17 cellular contexts compared by ENCODE assay signal in the genomic region with DNA sequence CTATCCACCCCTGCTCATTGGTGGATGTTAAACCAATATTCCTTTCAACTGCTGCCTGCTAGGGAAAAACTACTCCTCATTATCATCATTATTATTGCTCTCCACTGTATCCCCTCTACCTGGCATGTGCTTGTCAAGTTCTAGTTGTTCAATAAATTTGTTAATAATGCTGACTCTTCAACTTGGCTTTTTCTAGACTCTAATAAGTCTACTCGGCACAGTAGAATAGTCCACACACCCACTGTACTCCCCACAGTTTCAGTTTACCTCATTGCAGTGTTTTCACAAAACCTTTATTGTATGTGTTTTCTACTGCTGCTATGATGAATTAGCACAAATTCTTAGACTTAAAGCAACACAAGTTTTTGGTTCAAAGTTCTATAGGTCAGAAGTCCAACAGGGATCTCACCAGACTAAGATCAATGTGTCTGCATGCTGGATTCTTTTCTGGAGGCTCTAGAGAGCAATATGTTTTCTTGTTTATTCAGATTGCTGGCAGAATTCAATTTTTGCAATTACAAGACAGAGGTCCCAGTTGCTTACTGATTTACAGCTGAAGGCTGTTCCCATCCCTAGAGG. TPM values are rescaled to one million over a fixed set of nuclear protein-coding genes. Genes with fewer than 3 reads are reported as not detected.
DNase-seq lines count a peak whose midpoint lies in the region; ATAC-seq, FAIRE-seq and TF ChIP-seq lines count a peak whose summit lies in the region.
"Had no signal": no experiment of that assay in that cellular context is flagged by ENCODE, and none has a peak within 500 bp of the region (broad histone marks: within the 10 kb centered on the region; RNA-seq: fewer than 3 reads in every experiment).

No MANE protein-coding gene starts in this region.

- no peak overlapping the region for H4K8ac ChIP-seq in IMR-90 (ENCODE audit: low read depth in 2 of 2, low read length in 2 of 2)

- intact Hi-C loops in IMR-90 (cut with micrococcal nuclease) (no loop called here), adrenal gland (cut with DNase I) (no loop called here)

- H3K18ac ChIP-seq in IMR-90 (ENCODE audit: low read depth, low read length), result no peak overlapping the region

- WGBS in A549 (ENCODE audit: missing lambda C conversion rate), result 85% methylated on average over 1 of the region's 1 CpG
- WGBS in IMR-90 (ENCODE audit: extremely low coverage in 2 of 2, insufficient read length in 1 of 2), 2 experiments, result no CpG with 5 or more reads among the region's 1 CpG
- whole genome bisulfite sequencing in adrenal gland, 4 donors, result 83 to 100% (median 90%) methylated on average over 1 of the region's 1 CpG

- H3K4me1 ChIP-seq in A549, result no peaks in the 10 kb centered on the region
- peaks cover 7% of the 10 kb centered on the region for H3K4me1 ChIP-seq in IMR-90 (ENCODE audit: control insufficient read depth, insufficient read depth, low read length)
- peaks cover 0 to under 1% of the 10 kb centered on the region in 2 donors for H3K4me1 ChIP-seq in adrenal gland (replicated peaks in 1 of 2)

- no TSS peak for BruUV-seq in IMR-90 (replicated peaks; lab: Mats Ljungman, UMichigan)

- no peak overlapping the region for H3K23ac ChIP-seq in IMR-90 (ENCODE audit: low read depth, low read length)

- dilution Hi-C loops in IMR-90 (cut with HindIII; ENCODE audit: low sequenced_read_pairs, unreplicated experiment), result no loop called here

- H3K27ac ChIP-seq in A549 (no peak overlapping the region), IMR-90 (ENCODE audit: insufficient read depth, low read length) (no peak overlapping the region), adrenal gland (no peak overlapping the region)
- H3K27ac ChIP-seq: SK-N-MC had no signal

- no peak overlapping the region for H3K56ac ChIP-seq in IMR-90 (ENCODE audit: extremely low read depth, insufficient read depth, low read length)

- H4K5ac ChIP-seq in IMR-90 (ENCODE audit: low read depth, low read length), result no peak overlapping the region

- no peak overlapping the region for H2BK120ac ChIP-seq in IMR-90 (ENCODE audit: low read depth, low read length)

- no peaks in the 10 kb centered on the region for H3K79me1 ChIP-seq in IMR-90 (ENCODE audit: low read depth in 1 of 2, low read length in 2 of 2)

- TF ChIP-seq CTCF in A549 (IDR thresholded peaks at IDR 0.05), result no peak
- TF ChIP-seq CTCF in IMR-90 (conservative IDR thresholded peaks at IDR 0.05; ENCODE audit: low read depth, low read length), result no peak
- no peak for TF ChIP-seq CTCF in adrenal gland (IDR thresholded peaks at IDR 0.05)

- TF ChIP-seq RAD21 in A549 (conservative IDR thresholded peaks at IDR 0.05 in 1 of 2, IDR thresholded peaks at IDR 0.05 in 1 of 2) (no peak), IMR-90 (IDR thresholded peaks at IDR 0.05; ENCODE audit: low read length) (no peak)

- in situ Hi-C loops in IMR-90 (cut with MboI; ENCODE audit: low sequenced_read_pairs), result no loop called here

- H2AFZ ChIP-seq in IMR-90 (replicated peaks; ENCODE audit: low read length, poor library complexity), result no peak overlapping the region

- no peak overlapping the region for H3K4me2 ChIP-seq in A549
- no peak overlapping the region for H3K4me2 ChIP-seq in IMR-90 (ENCODE audit: low read depth, low read length)

- H2BK5ac ChIP-seq in IMR-90 (ENCODE audit: low read depth, low read length, poor library complexity, severe bottlenecking), result no peak overlapping the region

- peaks cover 6% of the 10 kb centered on the region for H3K9me1 ChIP-seq in IMR-90 (ENCODE audit: insufficient read depth, low read length)

- H3K36me3 ChIP-seq in IMR-90 (ENCODE audit: control insufficient read depth, insufficient read depth, low read length) (peaks cover 9% of the 10 kb centered on the region; the same call in 1 of the 2 replicates), adrenal gland (replicated peaks in 1 of 2) (peaks cover 0 to 14% of the 10 kb centered on the region in 2 donors)

- no peaks in the 10 kb centered on the region for H4K20me1 ChIP-seq in IMR-90 (ENCODE audit: insufficient read depth, low read length)

- TF ChIP-seq POLR2A in A549 (IDR thresholded peaks at IDR 0.05; ENCODE audit: low read length) (no peak), IMR-90 (IDR thresholded peaks at IDR 0.05; ENCODE audit: low read depth, low read length) (no peak), adrenal gland (IDR thresholded peaks at IDR 0.05) (no peak)

- no peak overlapping the region for H3K4ac ChIP-seq in IMR-90 (ENCODE audit: low read depth, low read length)

- no peak for DNase-seq in A549 (ENCODE audit: low read depth in 1 of 2, low spot score in 1 of 2)
- DNase-seq in IMR-90, result no peak
- no peak for DNase-seq in adrenal gland
- DNase-seq: AML-193; CD4-positive, alpha-beta T cell; DND-41; GDM1; H9; NCI-H1930; NCI-H2171; NCI-H446 treated with DMSO at 0.1 percent for 48 hours; NCI-H748 treated with DMSO at 0.1 percent for 48 hours had no signal

- no peak overlapping the region for H3K14ac ChIP-seq in IMR-90 (replicated peaks; ENCODE audit: low read depth, low read length)

- ATAC-seq in A549 (no peak), IMR-90 (ENCODE audit: low read depth) (no peak), HG03159 (IDR thresholded peaks at IDR 0.05; ENCODE audit: unreplicated experiment) (no peak)
- ATAC-seq: Panc1, Right ventricle myocardium inferior had no signal

- no peak overlapping the region for H3K9ac ChIP-seq in IMR-90 (ENCODE audit: low read depth, low read length)

- POLR2A ChIA-PET in A549 (lab: Yijun Ruan, JAX) (no interaction called here), IMR-90 (lab: Charles Lee; ENCODE audit: unreplicated experiment) (no interaction called here)

- H2BK20ac ChIP-seq in IMR-90 (ENCODE audit: low read depth, low read length), result no peak overlapping the region

- no peak overlapping the region for H2AK9ac ChIP-seq in IMR-90 (replicated peaks; ENCODE audit: low read depth, low read length, poor library complexity)

- no peak overlapping the region for H3K4me3 ChIP-seq in A549
- H3K4me3 ChIP-seq in IMR-90 (ENCODE audit: insufficient read depth, low read depth, low read length), result no peak overlapping the region
- H3K4me3 ChIP-seq in adrenal gland, result no peak overlapping the region
- H3K4me3 ChIP-seq: SK-N-MC had no signal

- peaks cover 16% of the 10 kb centered on the region; the same call in 1 of the 3 replicates for H3K9me3 ChIP-seq in A549
- H3K9me3 ChIP-seq in IMR-90 (ENCODE audit: control insufficient read depth, insufficient read depth, low read length), result no peaks in the 10 kb centered on the region
- H3K9me3 ChIP-seq in adrenal gland (replicated peaks in 1 of 3), result no peaks in the 10 kb centered on the region

- no peak overlapping the region for H4K91ac ChIP-seq in IMR-90 (ENCODE audit: insufficient read depth, low read depth, low read length)

- H3K27me3 ChIP-seq in IMR-90 (ENCODE audit: control insufficient read depth, insufficient read depth, low read length), result no peaks in the 10 kb centered on the region
- H3K27me3 ChIP-seq in adrenal gland, result no peaks in the 10 kb centered on the region

- CTCF ChIA-PET in A549 (lab: Yijun Ruan, JAX), result no interaction called here
- CTCF ChIA-PET in IMR-90 (lab: Yijun Ruan, JAX), result no interaction called here

- H2AK5ac ChIP-seq in IMR-90 (ENCODE audit: low read depth, low read length), result no peak overlapping the region

- no peak for FAIRE-seq in A549 (lab: Jason Lieb, UNC)
- FAIRE-seq: GM19239 had no signal

- TF ChIP-seq EP300 in A549 (IDR thresholded peaks at IDR 0.05), result no peak

- no peak overlapping the region for H2BK15ac ChIP-seq in IMR-90 (ENCODE audit: low read depth, low read length)

RNA-seq across cellular contexts. Expression of gene BTN3A1, which starts 13.1 kb away (rescaled TPM):
- polyA plus RNA-seq in A549 (2011; rRNA removed), result 8.1 and 13.6 TPM in 2 replicates
- polyA plus RNA-seq in A549 (2012; cell fraction: cytosol; rRNA removed), result 2.5 and 3.1 TPM in 2 replicates
- polyA plus RNA-seq in A549 (2012; cell fraction: nucleus; rRNA removed), result 6.4 and 7.3 TPM in 2 replicates
- 3.8 to 5.5 TPM (median 4.0 TPM) in 3 replicates for polyA plus RNA-seq in A549 (2017; fragmentation: RNase III; extraction: RNeasy Plus Mini Kit Qiagen cat#74134 plus additional on column Dnase treatment)
- polyA minus RNA-seq in A549 (2011; rRNA and poly(A)+ RNA removed), result 12.6 and 15.8 TPM in 2 replicates
- total RNA-seq in IMR-90 (2012; rRNA removed), result 15.3 and 16.5 TPM in 2 replicates
- 9.8 and 14.4 TPM in 2 replicates for polyA plus RNA-seq in IMR-90 (2012; rRNA removed)
- 5.7 and 11.5 TPM in 2 replicates for polyA plus RNA-seq in IMR-90 (2012; cell fraction: cytosol; rRNA removed)
- 23.3 and 47.1 TPM in 2 replicates for polyA plus RNA-seq in IMR-90 (2012; cell fraction: nucleus; rRNA removed; ENCODE audit: low replicate concordance)
- 10 to 100 TPM; 26.3 to 52.9 (median 38.6) TPM for total RNA-seq in adrenal gland
- 10 to 100 TPM; 17.5 to 38.3 (median 21.9) TPM for polyA plus RNA-seq in adrenal gland

RNA-seq across cellular contexts. Expression of gene BTN3A3, which starts 25.2 kb away (rescaled TPM):
- polyA plus RNA-seq in A549 (2011; rRNA removed) (2.7 and 3.9 TPM in 2 replicates), A549 (2017; fragmentation: RNase III; extraction: RNeasy Plus Mini Kit Qiagen cat#74134 plus additional on column Dnase treatment) (1.5 to 1.9 TPM (median 1.6 TPM) in 3 replicates), IMR-90 (2012; rRNA removed) (12.4 and 14.8 TPM in 2 replicates), adrenal gland (10 to 100 TPM; 11.5 to 32.7 (median 15.9) TPM)
- polyA plus RNA-seq in A549 (2012; cell fraction: cytosol; rRNA removed), result 0.59 and 0.71 TPM in 2 replicates
- polyA plus RNA-seq in A549 (2012; cell fraction: nucleus; rRNA removed), result 2.4 TPM in 2 replicates
- 2.1 and 4.1 TPM in 2 replicates for polyA minus RNA-seq in A549 (2011; rRNA and poly(A)+ RNA removed)
- total RNA-seq in IMR-90 (2012; rRNA removed) (14.4 and 15.8 TPM in 2 replicates), adrenal gland (10 to 100 TPM; 29.8 to 52.9 (median 38.7) TPM)
- 6.3 and 10.8 TPM in 2 replicates for polyA plus RNA-seq in IMR-90 (2012; cell fraction: cytosol; rRNA removed)
- 13.9 and 51.5 TPM in 2 replicates for polyA plus RNA-seq in IMR-90 (2012; cell fraction: nucleus; rRNA removed; ENCODE audit: low replicate concordance)

RNA-seq across cellular contexts. Expression of gene BTN2A2, which starts 32.2 kb away (rescaled TPM):
- polyA plus RNA-seq in A549 (2011; rRNA removed) (6.5 and 7.0 TPM in 2 replicates), A549 (2017; fragmentation: RNase III; extraction: RNeasy Plus Mini Kit Qiagen cat#74134 plus additional on column Dnase treatment) (6.7 to 9.5 TPM (median 7.5 TPM) in 3 replicates), IMR-90 (2012; rRNA removed) (9.8 and 15.2 TPM in 2 replicates), adrenal gland (10 to 100 TPM in 2 of 3 donors, 1 to 10 TPM in 1; 9.6 to 24.5 (median 11.1) TPM)
- polyA plus RNA-seq in A549 (2012; cell fraction: cytosol; rRNA removed), result 4.2 and 5.2 TPM in 2 replicates
- polyA plus RNA-seq in A549 (2012; cell fraction: nucleus; rRNA removed), result 11.0 and 17.8 TPM in 2 replicates
- polyA minus RNA-seq in A549 (2011; rRNA and poly(A)+ RNA removed), result 12.2 and 13.0 TPM in 2 replicates
- total RNA-seq in IMR-90 (2012; rRNA removed) (10.6 and 12.5 TPM in 2 replicates), adrenal gland (10 to 100 TPM; 12.8 to 29.8 (median 20.2) TPM)
- 4.9 and 6.3 TPM in 2 replicates for polyA plus RNA-seq in IMR-90 (2012; cell fraction: cytosol; rRNA removed)
- polyA plus RNA-seq in IMR-90 (2012; cell fraction: nucleus; rRNA removed; ENCODE audit: low replicate concordance), result 27.6 and 53.1 TPM in 2 replicates

RNA-seq across cellular contexts. Expression of gene BTN2A1, which starts 42.6 kb away (rescaled TPM):
- polyA plus RNA-seq in A549 (2011; rRNA removed), result 20.7 and 21.8 TPM in 2 replicates
- polyA plus RNA-seq in A549 (2012; cell fraction: cytosol; rRNA removed), result 13.4 and 14.2 TPM in 2 replicates
- polyA plus RNA-seq in A549 (2012; cell fraction: nucleus; rRNA removed), result 23.8 and 26.1 TPM in 2 replicates
- polyA plus RNA-seq in A549 (2017; fragmentation: RNase III; extraction: RNeasy Plus Mini Kit Qiagen cat#74134 plus additional on column Dnase treatment), result 19.2 to 20.3 TPM (median 19.3 TPM) in 3 replicates
- 15.0 and 16.7 TPM in 2 replicates for polyA minus RNA-seq in A549 (2011; rRNA and poly(A)+ RNA removed)
- total RNA-seq in IMR-90 (2012; rRNA removed), result 11.4 and 13.6 TPM in 2 replicates
- 37.9 and 40.2 TPM in 2 replicates for polyA plus RNA-seq in IMR-90 (2012; rRNA removed)
- polyA plus RNA-seq in IMR-90 (2012; cell fraction: cytosol; rRNA removed), result 18.8 and 24.5 TPM in 2 replicates
- 44.0 and 69.0 TPM in 2 replicates for polyA plus RNA-seq in IMR-90 (2012; cell fraction: nucleus; rRNA removed; ENCODE audit: low replicate concordance)
- 10 to 100 TPM; 11.4 to 52.0 (median 22.5) TPM for total RNA-seq in adrenal gland
- 10 to 100 TPM; 18.4 to 38.5 (median 19.0) TPM for polyA plus RNA-seq in adrenal gland

RNA-seq across cellular contexts. Expression of gene BTN3A2, which starts 50.1 kb away (rescaled TPM):
- polyA plus RNA-seq in A549 (2011; rRNA removed), result 13.4 and 13.5 TPM in 2 replicates
- 4.3 and 5.5 TPM in 2 replicates for polyA plus RNA-seq in A549 (2012; cell fraction: cytosol; rRNA removed)
- polyA plus RNA-seq in A549 (2012; cell fraction: nucleus; rRNA removed), result 3.3 and 4.1 TPM in 2 replicates
- 4.2 to 5.1 TPM (median 4.8 TPM) in 3 replicates for polyA plus RNA-seq in A549 (2017; fragmentation: RNase III; extraction: RNeasy Plus Mini Kit Qiagen cat#74134 plus additional on column Dnase treatment)
- polyA minus RNA-seq in A549 (2011; rRNA and poly(A)+ RNA removed), result 4.9 and 11.7 TPM in 2 replicates
- 17.2 and 20.4 TPM in 2 replicates for total RNA-seq in IMR-90 (2012; rRNA removed)
- 14.8 and 15.7 TPM in 2 replicates for polyA plus RNA-seq in IMR-90 (2012; rRNA removed)
- polyA plus RNA-seq in IMR-90 (2012; cell fraction: cytosol; rRNA removed), result 7.4 and 12.2 TPM in 2 replicates
- polyA plus RNA-seq in IMR-90 (2012; cell fraction: nucleus; rRNA removed; ENCODE audit: low replicate concordance), result 9.8 and 25.8 TPM in 2 replicates
- 10 to 100 TPM; 31.4 to 95.3 (median 54.1) TPM for total RNA-seq in adrenal gland
- polyA plus RNA-seq in adrenal gland, result 10 to 100 TPM; 30.4 to 33.7 (median 31.4) TPM
